In the genomic region with DNA sequence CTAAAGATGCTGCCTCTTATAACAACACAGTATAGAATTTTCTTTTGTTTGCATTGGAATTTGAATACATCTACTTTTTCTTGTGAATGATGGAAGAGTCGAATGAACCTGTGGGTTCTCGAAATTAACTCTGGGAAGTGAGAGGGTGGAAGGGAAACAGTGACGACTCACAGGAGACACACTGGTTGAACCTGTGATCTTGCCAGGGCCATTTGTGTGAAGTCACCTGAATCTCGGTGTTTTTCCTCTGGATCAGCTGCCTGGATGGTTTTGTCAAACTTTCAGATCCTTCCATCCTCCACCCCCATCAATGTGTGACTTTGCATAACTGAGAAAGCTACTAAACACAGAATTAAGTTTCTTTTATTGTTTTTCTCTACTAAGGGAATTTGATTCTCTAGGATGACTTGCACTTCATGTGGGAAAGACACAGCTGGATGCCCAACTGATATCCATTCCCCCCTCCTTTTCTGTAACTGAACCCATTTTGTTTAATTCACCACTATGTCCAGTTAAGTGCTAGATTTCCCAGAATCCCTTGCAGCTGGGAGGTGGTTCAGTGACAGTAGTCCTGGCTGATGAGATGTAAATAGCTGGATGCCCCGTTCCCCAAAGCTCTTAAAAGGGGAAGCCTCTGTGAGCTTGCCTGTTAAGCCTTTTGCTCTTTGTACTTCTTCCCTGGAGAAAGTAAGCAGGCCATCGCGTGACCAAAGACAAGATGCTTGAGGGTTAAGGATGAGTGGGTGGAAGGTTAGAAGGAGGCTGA, we compare ENCODE assay signal across 17 cellular contexts. TPM values are rescaled to one million over a fixed set of nuclear protein-coding genes. Genes with fewer than 3 reads are reported as not detected.
DNase-seq lines count a peak whose midpoint lies in the region; ATAC-seq and TF ChIP-seq lines count a peak whose summit lies in the region.
"Had no signal": no experiment of that assay in that cellular context is flagged by ENCODE, and none has a peak within 500 bp of the region (broad histone marks: within the 10 kb centered on the region; RNA-seq: fewer than 3 reads in every experiment).

No MANE protein-coding gene starts in this region.

- H3K9me3 ChIP-seq in DOHH2 (ENCODE audit: control insufficient read depth, insufficient read depth, low read length), result no peaks in the 10 kb centered on the region
- no peaks in the 10 kb centered on the region for H3K9me3 ChIP-seq in IMR-90 (ENCODE audit: control insufficient read depth, insufficient read depth, low read length)
- no peaks in the 10 kb centered on the region for H3K9me3 ChIP-seq in osteoblast (ENCODE audit: low read depth, low read length)
- H3K9me3 ChIP-seq: thoracic aorta had no signal

- BruUV-seq in IMR-90 (replicated peaks; lab: Mats Ljungman, UMichigan), result no TSS peak

- 0 out of 2 replicates have a peak, but pooled peaks cover 6% of the 10 kb centered on the region for H3F3A ChIP-seq in DOHH2 (ENCODE audit: control insufficient read depth, insufficient read depth)

- DNase-seq in IMR-90 (peak; percentile 20), astrocyte of the spinal cord (ENCODE audit: low read depth, low spot score) (peak; percentile 60), osteoblast (ENCODE audit: insufficient read length, low spot score, missing footprints) (no peak), NCI-H1092 (lab: John Stamatoyannopoulos, UW) (no peak)
- DNase-seq in stimulated activated effector memory CD8-positive, alpha-beta T cell treated with anti-CD3 and anti-CD28 coated beads, Interleukin-12 subunit alpha, Interleukin-12 subunit beta, amount 100 ng/mL, for 72 hours (ENCODE audit: low spot score in 2 of 2), result no peak
- DNase-seq: activated CD4-positive, alpha-beta T cell treated with anti-CD3 and anti-CD28 coated beads, Interleukin-2, amount 10 ng/mL, durations not matched to agents 7 days and 5 days; activated T-cell treated with anti-CD3 and anti-CD28 coated beads, Interleukin-2, amount 50 U/mL, for 1 hour; GF-D8; head of caudate nucleus; KG1; kidney glomerular epithelial cell; NCI-H1930; NCI-H774 had no signal

- no peak overlapping the region for H2BK15ac ChIP-seq in IMR-90 (ENCODE audit: low read depth, low read length)

- H2AK9ac ChIP-seq in IMR-90 (replicated peaks; ENCODE audit: low read depth, low read length, poor library complexity), result no peak overlapping the region

- no peak overlapping the region for H2BK120ac ChIP-seq in IMR-90 (ENCODE audit: low read depth, low read length)

- H3K14ac ChIP-seq in IMR-90 (replicated peaks; ENCODE audit: low read depth, low read length), result peak overlapping the region; percentile 19

- TF ChIP-seq POLR2A in IMR-90 (IDR thresholded peaks at IDR 0.05; ENCODE audit: low read depth, low read length), result no peak

- CTCF ChIA-PET in IMR-90 (lab: Yijun Ruan, JAX), result no interaction called here

- H2BK20ac ChIP-seq in IMR-90 (ENCODE audit: low read depth, low read length), result no peak overlapping the region

- no peak overlapping the region for H2BK5ac ChIP-seq in IMR-90 (ENCODE audit: low read depth, low read length, poor library complexity, severe bottlenecking)

- H3K9me2 ChIP-seq in DOHH2 (replicated peaks; ENCODE audit: control insufficient read depth, low read length), result no peaks in the 10 kb centered on the region

- H3K9me1 ChIP-seq in IMR-90 (ENCODE audit: insufficient read depth, low read length), result peaks cover 5% of the 10 kb centered on the region

- no peak overlapping the region for H3K4me3 ChIP-seq in DOHH2 (ENCODE audit: low read length)
- no peak overlapping the region for H3K4me3 ChIP-seq in IMR-90 (ENCODE audit: insufficient read depth, low read depth, low read length)
- no peak overlapping the region for H3K4me3 ChIP-seq in astrocyte of the spinal cord (ENCODE audit: low read depth, low read length)
- no peak overlapping the region for H3K4me3 ChIP-seq in osteoblast (ENCODE audit: insufficient read depth, low read length)
- H3K4me3 ChIP-seq: thoracic aorta had no signal

- dilution Hi-C loops in IMR-90 (cut with HindIII; ENCODE audit: low sequenced_read_pairs, unreplicated experiment), result no loop called here

- H3K9me3 Mint-ChIP-seq in stimulated activated effector memory CD8-positive, alpha-beta T cell treated with anti-CD3 and anti-CD28 coated beads, Interleukin-12 subunit alpha, Interleukin-12 subunit beta, amount 100 ng/mL, for 72 hours, result no peaks in the 10 kb centered on the region
- H3K9me3 Mint-ChIP-seq: activated CD4-positive, alpha-beta T cell treated with anti-CD3 and anti-CD28 coated beads, Interleukin-2, amount 10 ng/mL, durations not matched to agents 7 days and 5 days had no signal

- POLR2A ChIA-PET in IMR-90 (lab: Charles Lee; ENCODE audit: unreplicated experiment), result no interaction called here

- TF ChIP-seq CTCF in DOHH2 (IDR thresholded peaks at IDR 0.05; ENCODE audit: low read depth, low read length, poor library complexity, severe bottlenecking), result no peak
- TF ChIP-seq CTCF in IMR-90 (conservative IDR thresholded peaks at IDR 0.05; ENCODE audit: low read depth, low read length), result no peak
- no peak for TF ChIP-seq CTCF in astrocyte of the spinal cord (IDR thresholded peaks at IDR 0.05; ENCODE audit: low read depth, low read length)
- no peak for TF ChIP-seq CTCF in osteoblast (IDR thresholded peaks at IDR 0.05; ENCODE audit: extremely low read depth, low read depth, low read length)

- H2AK5ac ChIP-seq in IMR-90 (ENCODE audit: low read depth, low read length), result no peak overlapping the region; the same call in 1 of the 2 replicates

- H3K79me2 ChIP-seq in DOHH2 (ENCODE audit: control insufficient read depth, low read length) (no peaks in the 10 kb centered on the region), osteoblast (ENCODE audit: insufficient read depth, low read length) (peaks cover 100% of the 10 kb centered on the region)

- H3K36me3 Mint-ChIP-seq in stimulated activated effector memory CD8-positive, alpha-beta T cell treated with anti-CD3 and anti-CD28 coated beads, Interleukin-12 subunit alpha, Interleukin-12 subunit beta, amount 100 ng/mL, for 72 hours, result no peaks in the 10 kb centered on the region

- H3K79me1 ChIP-seq in IMR-90 (ENCODE audit: low read depth in 1 of 2, low read length in 2 of 2), result peaks cover 38 to 80% of the 10 kb centered on the region in 2 experiments

- in situ Hi-C loops in IMR-90 (cut with MboI; ENCODE audit: low sequenced_read_pairs) (no loop called here), astrocyte of the spinal cord (cut with HindIII; ENCODE audit: low sequenced_read_pairs) (no loop called here)

- no peak overlapping the region for H4K91ac ChIP-seq in IMR-90 (ENCODE audit: insufficient read depth, low read depth, low read length)

- TF ChIP-seq RAD21 in IMR-90 (IDR thresholded peaks at IDR 0.05; ENCODE audit: low read length), result no peak

- H3K27ac Mint-ChIP-seq in stimulated activated effector memory CD8-positive, alpha-beta T cell treated with anti-CD3 and anti-CD28 coated beads, Interleukin-12 subunit alpha, Interleukin-12 subunit beta, amount 100 ng/mL, for 72 hours, result no peak overlapping the region
- H3K27ac Mint-ChIP-seq: activated CD4-positive, alpha-beta T cell treated with anti-CD3 and anti-CD28 coated beads, Interleukin-2, amount 10 ng/mL, durations not matched to agents 7 days and 5 days had no signal

- H3K27me3 ChIP-seq in DOHH2 (ENCODE audit: control insufficient read depth, low read length), result 0 out of 2 replicates have a peak, but pooled peaks cover 4% of the 10 kb centered on the region
- H3K27me3 ChIP-seq in IMR-90 (ENCODE audit: control insufficient read depth, insufficient read depth, low read length), result no peaks in the 10 kb centered on the region
- H3K27me3 ChIP-seq in osteoblast (ENCODE audit: insufficient read depth, low read length), result no peaks in the 10 kb centered on the region

- no peak overlapping the region for H3K9ac ChIP-seq in IMR-90 (ENCODE audit: low read depth, low read length)

- peaks cover 31% of the 10 kb centered on the region for H3K4me1 ChIP-seq in DOHH2 (ENCODE audit: control insufficient read depth, low read length)
- peaks cover 2% of the 10 kb centered on the region; the same call in 1 of the 2 replicates for H3K4me1 ChIP-seq in IMR-90 (ENCODE audit: control insufficient read depth, insufficient read depth, low read length)
- H3K4me1 ChIP-seq in osteoblast (ENCODE audit: insufficient read depth, low read length), result peaks cover 39% of the 10 kb centered on the region

- H3K4me1 Mint-ChIP-seq in stimulated activated effector memory CD8-positive, alpha-beta T cell treated with anti-CD3 and anti-CD28 coated beads, Interleukin-12 subunit alpha, Interleukin-12 subunit beta, amount 100 ng/mL, for 72 hours, result peaks cover 17% of the 10 kb centered on the region

- no peak overlapping the region for H4K5ac ChIP-seq in IMR-90 (ENCODE audit: low read depth, low read length)

- H4K8ac ChIP-seq in IMR-90 (ENCODE audit: low read depth in 2 of 2, low read length in 2 of 2), result no peak overlapping the region

- H3K36me3 ChIP-seq in DOHH2 (ENCODE audit: control insufficient read depth, low read length) (no peaks in the 10 kb centered on the region), IMR-90 (ENCODE audit: control insufficient read depth, insufficient read depth, low read length) (peaks cover 2% of the 10 kb centered on the region; the same call in 1 of the 2 replicates), osteoblast (ENCODE audit: insufficient read depth, low read length) (peaks cover under 1% of the 10 kb centered on the region)
- H3K36me3 ChIP-seq: thoracic aorta had no signal

- WGBS in IMR-90 (ENCODE audit: extremely low coverage in 2 of 2, insufficient read length in 1 of 2), 2 experiments, result no CpG with 5 or more reads among the region's 7 CpGs

- ATAC-seq in IMR-90 (ENCODE audit: low read depth) (no peak; the same call in 1 of the 2 replicates), HG03432 (IDR thresholded peaks at IDR 0.05; ENCODE audit: unreplicated experiment) (no peak), HG03139 (IDR thresholded peaks at IDR 0.05; ENCODE audit: unreplicated experiment) (no peak)
- no peak for ATAC-seq in stimulated activated effector memory CD8-positive, alpha-beta T cell treated with anti-CD3 and anti-CD28 coated beads, Interleukin-12 subunit alpha, Interleukin-12 subunit beta, amount 100 ng/mL, for 72 hours

- H4K20me1 ChIP-seq in DOHH2 (ENCODE audit: control insufficient read depth, insufficient read depth, low read depth, low read length) (no peaks in the 10 kb centered on the region), IMR-90 (ENCODE audit: insufficient read depth, low read length) (peaks cover 35% of the 10 kb centered on the region; the same call in 1 of the 2 replicates), osteoblast (ENCODE audit: insufficient read depth, low read length) (peaks cover 39% of the 10 kb centered on the region)

- H3K23ac ChIP-seq in IMR-90 (ENCODE audit: low read depth, low read length), result no peak overlapping the region; the same call in 1 of the 2 replicates

- no peak overlapping the region for H3K4me3 Mint-ChIP-seq in stimulated activated effector memory CD8-positive, alpha-beta T cell treated with anti-CD3 and anti-CD28 coated beads, Interleukin-12 subunit alpha, Interleukin-12 subunit beta, amount 100 ng/mL, for 72 hours
- H3K4me3 Mint-ChIP-seq: activated CD4-positive, alpha-beta T cell treated with anti-CD3 and anti-CD28 coated beads, Interleukin-2, amount 10 ng/mL, durations not matched to agents 7 days and 5 days had no signal

- intact Hi-C loops in IMR-90 (cut with micrococcal nuclease), result no loop called here

- H3K27ac ChIP-seq in DOHH2 (ENCODE audit: low read depth, low read length) (no peak overlapping the region), IMR-90 (ENCODE audit: insufficient read depth, low read length) (no peak overlapping the region), osteoblast (ENCODE audit: low read depth, low read length) (peak overlapping the region; percentile 61)

- H3K4ac ChIP-seq in IMR-90 (ENCODE audit: low read depth, low read length), result peak overlapping the region; percentile 5; the same call in 1 of the 2 replicates

- H2AFZ ChIP-seq in IMR-90 (replicated peaks; ENCODE audit: low read length, poor library complexity) (no peak overlapping the region), osteoblast (ENCODE audit: low read length) (no peak overlapping the region)

- no peak overlapping the region for H3K18ac ChIP-seq in IMR-90 (ENCODE audit: low read depth, low read length)

- H3K56ac ChIP-seq in IMR-90 (ENCODE audit: extremely low read depth, insufficient read depth, low read length), result no peak overlapping the region

- H3K4me2 ChIP-seq in DOHH2 (ENCODE audit: low read length) (peak overlapping the region; percentile 20; the same call in 1 of the 2 replicates), IMR-90 (ENCODE audit: low read depth, low read length) (no peak overlapping the region), osteoblast (ENCODE audit: insufficient read depth, low read length) (peak overlapping the region; percentile 8)

RNA-seq across cellular contexts. Expression of a gene that starts 6.3 kb away (rescaled TPM):
- total RNA-seq in IMR-90 (2012; rRNA removed) (72.2 and 78.6 TPM in 2 replicates), osteoblast (166 and 179 TPM in 2 replicates)
- 27.5 and 30.4 TPM in 2 replicates for polyA plus RNA-seq in IMR-90 (2012; rRNA removed)
- polyA plus RNA-seq in IMR-90 (2012; cell fraction: cytosol; rRNA removed), result 6.9 and 9.1 TPM in 2 replicates
- 14.5 and 64.6 TPM in 2 replicates for polyA plus RNA-seq in IMR-90 (2012; cell fraction: nucleus; rRNA removed; ENCODE audit: low replicate concordance)

Comparison
In these comparisons a context has a peak if more than half of its experiments do, and no peak if none do; other contexts are left out.
1. DNase-seq: peak in IMR-90 (single experiment) and astrocyte of the spinal cord (single experiment); none in osteoblast (single experiment), NCI-H1092 (single experiment) and stimulated activated effector memory CD8-positive, alpha-beta T cell treated with anti-CD3 and anti-CD28 coated beads, Interleukin-12 subunit alpha, Interleukin-12 subunit beta, amount 100 ng/mL, for 72 hours (0 of 2).